ENCODE assay signal across 1 cellular context in genomic region chr12:3225796-3226180, GRCh38.
TF ChIP-seq lines count a peak whose summit lies in the region.

No MANE protein-coding gene starts in this region.

TF ChIP-seq in IMR-90, 13 proteins besides CTCF, POLR2A, EP300 and RAD21:
- TF ChIP-seq MAZ (IDR thresholded peaks at IDR 0.05; ENCODE audit: borderline replicate concordance, low read depth, low read length): no peak
- TF ChIP-seq CEBPB (IDR thresholded peaks at IDR 0.05; ENCODE audit: low read depth, low read length): no peak
- no peak for TF ChIP-seq RFX5 (IDR thresholded peaks at IDR 0.05; ENCODE audit: low read depth, low read length)
- no peak for TF ChIP-seq ELK1 (IDR thresholded peaks at IDR 0.05; ENCODE audit: borderline replicate concordance, low read depth, low read length)
- TF ChIP-seq NFE2L2 (IDR thresholded peaks at IDR 0.05; ENCODE audit: low read depth, low read length): no peak
- TF ChIP-seq SMC3 (IDR thresholded peaks at IDR 0.05; ENCODE audit: low read depth, low read length): no peak
- no peak for TF ChIP-seq MXI1 (IDR thresholded peaks at IDR 0.05; ENCODE audit: borderline replicate concordance, low read depth, low read length)
- no peak for TF ChIP-seq USF2 (IDR thresholded peaks at IDR 0.05; ENCODE audit: low read depth, low read length)
- no peak for TF ChIP-seq CHD1 (IDR thresholded peaks at IDR 0.05; ENCODE audit: low read depth, low read length)
- TF ChIP-seq FOS (IDR thresholded peaks at IDR 0.05; ENCODE audit: low read depth, low read length): no peak
- no peak for TF ChIP-seq RCOR1 (IDR thresholded peaks at IDR 0.05; ENCODE audit: insufficient replicate concordance, low read length)
- no peak for TF ChIP-seq MAFK (IDR thresholded peaks at IDR 0.05; ENCODE audit: low read depth, low read length)
- no peak for TF ChIP-seq BHLHE40 (IDR thresholded peaks at IDR 0.05; ENCODE audit: low read depth, low read length)
